ENCODE assay signal across 16 cellular contexts in the genomic region with DNA sequence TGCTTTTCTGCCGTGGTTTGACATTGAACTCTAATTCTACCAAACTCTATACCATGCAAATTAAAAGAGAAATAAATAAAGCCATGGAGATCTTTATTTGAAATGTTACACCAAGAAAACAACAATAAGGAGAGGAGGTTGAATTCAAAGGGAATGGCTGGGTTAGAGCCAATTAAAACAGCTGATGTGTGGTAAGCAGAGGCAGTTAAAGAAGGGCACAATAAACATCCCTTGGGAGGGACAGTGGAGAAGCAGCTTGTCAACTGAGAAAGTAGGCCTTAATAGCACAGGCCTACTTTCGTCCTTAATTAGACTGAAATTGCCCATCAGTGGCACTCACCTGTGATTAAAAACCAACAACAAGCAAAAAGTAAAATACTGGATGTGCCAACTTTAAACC. TPM values are rescaled to one million over a fixed set of nuclear protein-coding genes. Genes with fewer than 3 reads are reported as not detected.
"Had no signal": no experiment of that assay in that cellular context is flagged by ENCODE, and none has a peak within 500 bp of the region (broad histone marks: within the 10 kb centered on the region; RNA-seq: fewer than 3 reads in every experiment).

No MANE protein-coding gene starts in this region.

- H3K4me3 ChIP-seq: coronary artery, heart left ventricle, right lobe of liver, spleen had no signal

- ATAC-seq: heart left ventricle; natural killer cell; right lobe of liver; stimulated activated naive B cell treated with anti-CD40 and anti-IgM and Interleukin-4, amounts not matched to agents 10 μg/mL and 1 μg/mL and 100 μg/mL, for 72 hours; WTC11 had no signal

- DNase-seq: activated CD4-positive, alpha-beta T cell treated with anti-CD3 and anti-CD28 coated beads for 48 hours; activated naive CD4-positive, alpha-beta T cell treated with anti-CD3 and anti-CD28 coated beads, Interleukin-2, amount 10 ng/mL, durations not matched to agents 7 days and 5 days; central memory CD4-positive, alpha-beta T cell; effector CD8-positive, alpha-beta T cell; heart left ventricle; mammary epithelial cell; natural killer cell; right lobe of liver; spleen; stimulated activated CD4-positive, alpha-beta T cell treated with anti-CD3 and anti-CD28 coated beads, Interleukin-2, amount 100 ng/mL, for 24 hours; stimulated activated naive B cell treated with anti-CD40 and anti-IgM and Interleukin-4, amounts not matched to agents 10 μg/mL and 1 μg/mL and 100 μg/mL, for 72 hours; substantia nigra; trophoblast cell had no signal

- H3K36me3 ChIP-seq: heart left ventricle, right lobe of liver, spleen had no signal

- H3K9me3 ChIP-seq: heart left ventricle, right lobe of liver had no signal

- H3K27ac ChIP-seq: coronary artery, heart left ventricle, right lobe of liver, spleen had no signal

- H3K4me1 ChIP-seq: right lobe of liver had no signal

- H3K27me3 ChIP-seq: heart left ventricle, right lobe of liver, spleen had no signal

RNA-seq across cellular contexts. Expression of a gene that starts 16.3 kb away (rescaled TPM):
- total RNA-seq: activated T-helper 2 cell treated with anti-CD3 and anti-CD28 coated beads, Interferon-gamma antibody, Interleukin-2, Interleukin-4, amounts not matched to agents 10 μg/mL and 5 μg/mL and 100 μg/mL, durations not matched to agents 14 hours and 24 hours and 36 hours; natural killer cell had no signal
